In the genomic region with DNA sequence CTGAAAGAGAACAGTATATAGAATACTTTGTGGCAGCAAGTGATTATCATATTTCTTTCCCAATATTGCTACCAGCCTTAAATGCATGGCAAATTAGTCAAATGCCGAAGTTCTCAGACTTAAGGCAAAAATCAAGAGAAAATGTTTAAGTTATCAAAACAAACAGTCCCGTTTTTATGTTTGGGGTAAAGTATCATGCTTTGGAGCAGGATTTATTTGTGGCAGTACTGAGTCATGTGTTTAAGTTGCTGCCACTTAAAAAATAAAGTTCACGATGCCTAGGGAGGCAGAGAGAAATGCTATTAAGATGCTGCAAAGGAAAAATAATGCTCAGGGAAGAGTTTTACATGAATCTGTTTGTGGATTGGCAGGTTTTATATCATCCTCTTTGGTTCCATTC, we compare ENCODE assay signal across 1 cellular context.
TF ChIP-seq lines count a peak whose summit lies in the region.

No MANE protein-coding gene starts in this region.

TF ChIP-seq in IMR-90, 13 proteins besides CTCF, POLR2A, EP300 and RAD21 (continued from another document):
- TF ChIP-seq, protein P1, sequence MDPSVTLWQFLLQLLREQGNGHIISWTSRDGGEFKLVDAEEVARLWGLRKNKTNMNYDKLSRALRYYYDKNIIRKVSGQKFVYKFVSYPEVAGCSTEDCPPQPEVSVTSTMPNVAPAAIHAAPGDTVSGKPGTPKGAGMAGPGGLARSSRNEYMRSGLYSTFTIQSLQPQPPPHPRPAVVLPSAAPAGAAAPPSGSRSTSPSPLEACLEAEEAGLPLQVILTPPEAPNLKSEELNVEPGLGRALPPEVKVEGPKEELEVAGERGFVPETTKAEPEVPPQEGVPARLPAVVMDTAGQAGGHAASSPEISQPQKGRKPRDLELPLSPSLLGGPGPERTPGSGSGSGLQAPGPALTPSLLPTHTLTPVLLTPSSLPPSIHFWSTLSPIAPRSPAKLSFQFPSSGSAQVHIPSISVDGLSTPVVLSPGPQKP (IDR thresholded peaks at IDR 0.05; ENCODE audit: borderline replicate concordance, low read depth, low read length) = no peak
- no peak for TF ChIP-seq CEBPB (IDR thresholded peaks at IDR 0.05; ENCODE audit: low read depth, low read length)
